ENCODE assay signal across 34 cellular contexts in the genomic region with DNA sequence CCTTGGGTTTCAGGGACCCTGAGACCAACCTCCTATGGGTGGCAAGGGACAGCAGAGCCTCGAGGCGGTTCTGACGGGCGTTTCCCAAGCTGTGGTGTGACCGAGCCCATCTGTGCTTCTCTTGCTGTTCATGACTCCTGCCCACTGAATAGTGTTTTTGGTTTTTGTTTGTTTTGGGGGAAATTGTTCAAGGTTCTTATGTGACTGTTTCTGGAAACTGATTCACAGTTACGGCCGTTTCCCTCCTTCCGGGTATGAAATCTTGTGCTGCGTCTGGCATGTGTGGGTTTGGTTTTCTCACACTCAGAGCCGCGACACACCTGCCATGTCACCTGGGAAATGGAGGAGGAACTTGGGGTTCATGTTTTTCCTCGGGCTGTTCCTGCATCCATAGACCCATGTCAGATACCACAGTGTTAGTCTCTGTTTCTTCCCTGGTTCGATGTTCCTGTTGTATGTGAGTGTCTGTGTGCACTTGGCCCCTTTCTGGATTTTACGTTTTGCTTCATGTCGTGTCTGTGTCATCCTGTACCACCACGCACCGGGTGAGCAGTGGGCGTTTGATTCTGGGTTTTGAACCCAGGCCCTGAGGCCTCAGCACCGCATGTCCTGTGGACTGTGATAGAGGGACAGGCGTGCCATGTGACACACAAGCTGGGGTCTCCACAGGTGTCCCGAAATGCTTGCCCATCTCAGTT. TPM values are rescaled to one million over a fixed set of nuclear protein-coding genes. Genes with fewer than 3 reads are reported as not detected.
DNase-seq lines count a peak whose midpoint lies in the region; ATAC-seq, FAIRE-seq and TF ChIP-seq lines count a peak whose summit lies in the region.
"Had no signal": no experiment of that assay in that cellular context is flagged by ENCODE, and none has a peak within 500 bp of the region (broad histone marks: within the 10 kb centered on the region; RNA-seq: fewer than 3 reads in every experiment).

No MANE protein-coding gene starts in this region.

- H3K14ac ChIP-seq in H1 (ENCODE audit: insufficient read length) (no peak overlapping the region), mesenchymal stem cell (ENCODE audit: low read length in 2 of 2) (no peak overlapping the region)

- H3K9me3 Mint-ChIP-seq in activated CD4-positive, alpha-beta T cell treated with anti-CD3 and anti-CD28 coated beads for 36 hours (ENCODE audit: low read depth): no peaks in the 10 kb centered on the region
- H3K9me3 Mint-ChIP-seq in CD4-positive, CD25-positive, alpha-beta regulatory T cell: no peaks in the 10 kb centered on the region
- H3K9me3 Mint-ChIP-seq: CD8-positive, alpha-beta memory T cell had no signal

- H3K4ac ChIP-seq in H1 (replicated peaks; ENCODE audit: insufficient read length, low read depth, low read length) (no peak overlapping the region), mesenchymal stem cell (ENCODE audit: low read depth in 1 of 2, low read length in 2 of 2) (no peak overlapping the region)

- H3K27ac ChIP-seq in CD4-positive, CD25-positive, alpha-beta regulatory T cell (ENCODE audit: insufficient read depth, low read length, poor library complexity, severe bottlenecking): no peak overlapping the region
- H3K27ac ChIP-seq in H1 (ENCODE audit: low read depth, low read length) (no peak overlapping the region), osteoblast (ENCODE audit: low read depth, low read length) (no peak overlapping the region), mesenchymal stem cell (ENCODE audit: low read length, poor library complexity, severe bottlenecking) (no peak overlapping the region)
- H3K27ac ChIP-seq: 22Rv1, C4-2B, SJCRH30 had no signal

- H3K23ac ChIP-seq in H1 (ENCODE audit: insufficient read length) (no peak overlapping the region), mesenchymal stem cell (ENCODE audit: low read length in 2 of 2) (no peak overlapping the region)

- no peaks in the 10 kb centered on the region for H3K27me3 ChIP-seq in CD4-positive, CD25-positive, alpha-beta regulatory T cell (ENCODE audit: control insufficient read depth, insufficient read depth, low read length)
- H3K27me3 ChIP-seq in H1 (replicated peaks in 1 of 4; ENCODE audit: control insufficient read depth in 3 of 4, extremely low read depth in 1 of 4, insufficient read depth in 3 of 4, low read length in 3 of 4) (no peaks in the 10 kb centered on the region), osteoblast (ENCODE audit: insufficient read depth, low read length) (no peaks in the 10 kb centered on the region), mesenchymal stem cell (ENCODE audit: control insufficient read depth in 1 of 2, insufficient read depth in 1 of 2, low read length in 2 of 2) (no peaks in the 10 kb centered on the region)
- H3K27me3 ChIP-seq: SJCRH30 had no signal

- no peaks in the 10 kb centered on the region for H3K4me1 ChIP-seq in CD4-positive, CD25-positive, alpha-beta regulatory T cell (ENCODE audit: control insufficient read depth, insufficient read depth, low read length, poor library complexity, severe bottlenecking)
- no peaks in the 10 kb centered on the region for H3K4me1 ChIP-seq in H1 (replicated peaks in 1 of 4; ENCODE audit: control insufficient read depth in 3 of 4, insufficient read depth in 4 of 4, low read length in 3 of 4)
- H3K4me1 ChIP-seq in osteoblast (ENCODE audit: insufficient read depth, low read length): no peaks in the 10 kb centered on the region
- H3K4me1 ChIP-seq in mesenchymal stem cell (ENCODE audit: control insufficient read depth, insufficient read depth, low read depth, low read length): peaks cover 1% of the 10 kb centered on the region
- H3K4me1 ChIP-seq: SJCRH30 had no signal

- H3K56ac ChIP-seq in H1 (replicated peaks; ENCODE audit: insufficient read length, low read depth, low read length): no peak overlapping the region

- no peak overlapping the region for H2BK20ac ChIP-seq in H1 (ENCODE audit: low read length)

- H3K27ac Mint-ChIP-seq in activated CD4-positive, alpha-beta T cell treated with anti-CD3 and anti-CD28 coated beads for 36 hours: peak overlapping the region; percentile 2
- peak overlapping the region in 2 of 3 donors; percentile 41 to 55 for H3K27ac Mint-ChIP-seq in CD4-positive, CD25-positive, alpha-beta regulatory T cell
- H3K27ac Mint-ChIP-seq: B cell had no signal

- intact Hi-C loops in activated CD4-positive, alpha-beta T cell treated with anti-CD3 and anti-CD28 coated beads for 36 hours (cut with DNase I, micrococcal nuclease): no loop called here

- CTCF ChIA-PET in activated CD4-positive, alpha-beta T cell treated with anti-CD3 and anti-CD28 coated beads for 36 hours (lab: Charles Lee): no interaction called here
- CTCF ChIA-PET in H1 (lab: Charles Lee; ENCODE audit: partially characterized antibody): no interaction called here

- H3K4me3 Mint-ChIP-seq in activated CD4-positive, alpha-beta T cell treated with anti-CD3 and anti-CD28 coated beads for 36 hours: no peak overlapping the region
- H3K4me3 Mint-ChIP-seq in CD4-positive, CD25-positive, alpha-beta regulatory T cell: no peak overlapping the region
- H3K4me3 Mint-ChIP-seq: B cell; CD8-positive, alpha-beta memory T cell had no signal

- no peak overlapping the region for H3K4me2 ChIP-seq in H1 (ENCODE audit: insufficient read depth in 1 of 2, low read depth in 2 of 2, low read length in 2 of 2)
- H3K4me2 ChIP-seq in osteoblast (ENCODE audit: insufficient read depth, low read length): no peak overlapping the region
- no peak overlapping the region for H3K4me2 ChIP-seq in mesenchymal stem cell (ENCODE audit: low read length, poor library complexity, severe bottlenecking)

- H2BK5ac ChIP-seq in H1 (ENCODE audit: low read depth, low read length) (no peak overlapping the region; the same call in 1 of the 2 replicates), mesenchymal stem cell (ENCODE audit: low read depth, low read length, poor library complexity, severe bottlenecking) (no peak overlapping the region)

- no peak for DNase-seq in activated CD4-positive, alpha-beta T cell treated with anti-CD3 and anti-CD28 coated beads for 36 hours
- DNase-seq in activated CD4-positive, alpha-beta T cell treated with anti-CD3 and anti-CD28 coated beads, Interleukin-2, amount 50 U/mL, for 4 hours: no peak
- DNase-seq in CD4-positive, CD25-positive, alpha-beta regulatory T cell: no peak
- DNase-seq in H1 (ENCODE audit: low read depth in 1 of 2, low spot score in 2 of 2) (no peak), osteoblast (ENCODE audit: insufficient read length, low spot score, missing footprints) (peak; percentile 68), mesenchymal stem cell (no peak), GM19238 (ENCODE audit: insufficient read length, low spot score) (no peak)
- DNase-seq: Calu3; CD8-positive, alpha-beta memory T cell; DMS79 treated with DMSO at 0.1 percent for 48 hours; GF-D8; Kasumi-1; NCI-H1092 treated with DMSO at 0.1 percent for 48 hours; NCI-H1436; NCI-H187; NCI-H2081 treated with DMSO at 0.1 percent for 48 hours; NCI-H2171 treated with DMSO at 0.1 percent for 48 hours; NCI-H446; NCI-H524 treated with DMSO at 0.1 percent for 48 hours; NCI-H774; NK-92 treated with Interleukin-12 subunit alpha and Interleukin-12 subunit beta, amount 100 ng/mL, for 24 hours; PC-3; SJCRH30 had no signal

- peaks cover 4 to 13% of the 10 kb centered on the region in 2 experiments for H4K20me1 ChIP-seq in H1 (replicated peaks in 1 of 2; ENCODE audit: control insufficient read depth in 1 of 2, insufficient read depth in 2 of 2, low read length in 2 of 2)
- H4K20me1 ChIP-seq in osteoblast (ENCODE audit: insufficient read depth, low read length): peaks cover 3% of the 10 kb centered on the region

- H3K4me3 ChIP-seq in CD4-positive, CD25-positive, alpha-beta regulatory T cell (ENCODE audit: low read depth, low read length): no peak overlapping the region
- H3K4me3 ChIP-seq in H1 (ENCODE audit: extremely low read depth in 1 of 4, insufficient read depth in 2 of 4, low read depth in 3 of 4, low read length in 4 of 4) (no peak overlapping the region), osteoblast (ENCODE audit: insufficient read depth, low read length) (no peak overlapping the region), mesenchymal stem cell (ENCODE audit: insufficient read depth in 1 of 2, low read depth in 1 of 2, low read length in 2 of 2) (no peak overlapping the region)
- H3K4me3 ChIP-seq: K562, SJCRH30 had no signal

- H3K27me3 Mint-ChIP-seq in activated CD4-positive, alpha-beta T cell treated with anti-CD3 and anti-CD28 coated beads for 36 hours: no peaks in the 10 kb centered on the region
- no peaks in the 10 kb centered on the region for H3K27me3 Mint-ChIP-seq in CD4-positive, CD25-positive, alpha-beta regulatory T cell
- H3K27me3 Mint-ChIP-seq: B cell; CD8-positive, alpha-beta memory T cell had no signal

- H3K18ac ChIP-seq in H1 (ENCODE audit: extremely low read depth, low read length) (no peak overlapping the region), mesenchymal stem cell (ENCODE audit: low read depth in 1 of 2, low read length in 2 of 2) (no peak overlapping the region)

- peaks cover 10% of the 10 kb centered on the region for H3K4me1 Mint-ChIP-seq in activated CD4-positive, alpha-beta T cell treated with anti-CD3 and anti-CD28 coated beads for 36 hours
- H3K4me1 Mint-ChIP-seq in CD4-positive, CD25-positive, alpha-beta regulatory T cell: peaks cover 0 to 8% (median 0%) of the 10 kb centered on the region in 4 donors
- H3K4me1 Mint-ChIP-seq: B cell had no signal

- H3K79me2 ChIP-seq in H1 (ENCODE audit: control insufficient read depth in 1 of 2, insufficient read depth in 2 of 2, low read length in 2 of 2) (no peaks in the 10 kb centered on the region), osteoblast (ENCODE audit: insufficient read depth, low read length) (no peaks in the 10 kb centered on the region)

- H3K36me3 Mint-ChIP-seq in activated CD4-positive, alpha-beta T cell treated with anti-CD3 and anti-CD28 coated beads for 36 hours (ENCODE audit: low read depth): peaks cover 43% of the 10 kb centered on the region
- H3K36me3 Mint-ChIP-seq in CD4-positive, CD25-positive, alpha-beta regulatory T cell: peaks cover 27% of the 10 kb centered on the region

- H3K23me2 ChIP-seq in H1 (ENCODE audit: low read depth, low read length): no peaks in the 10 kb centered on the region

- TF ChIP-seq CTCF in H1 (IDR thresholded peaks at IDR 0.05; ENCODE audit: control extremely low read depth in 1 of 3, insufficient read depth in 1 of 3, low read depth in 1 of 3, low read length in 3 of 3) (no peak), osteoblast (IDR thresholded peaks at IDR 0.05; ENCODE audit: extremely low read depth, low read depth, low read length) (no peak)

- no peak for FAIRE-seq in H1 (lab: Jason Lieb, UNC)
- FAIRE-seq: GM12891, H54, HepG2, K562 had no signal

- H4K8ac ChIP-seq in H1 (ENCODE audit: extremely low read depth, insufficient read depth, low read length): peak overlapping the region; percentile 65; the same call in 1 of the 2 replicates
- H4K8ac ChIP-seq in mesenchymal stem cell (ENCODE audit: low read length): no peak overlapping the region

- H2AK5ac ChIP-seq in H1 (ENCODE audit: low read depth, low read length) (no peak overlapping the region), mesenchymal stem cell (ENCODE audit: low read length, severe bottlenecking) (no peak overlapping the region)

- H4K5ac ChIP-seq in H1 (ENCODE audit: insufficient read length, low read depth, low read length): no peak overlapping the region

- H2BK120ac ChIP-seq in H1 (replicated peaks; ENCODE audit: low read depth, low read length) (no peak overlapping the region), mesenchymal stem cell (ENCODE audit: low read depth, low read length) (no peak overlapping the region)

- H3K9ac ChIP-seq in H1 (replicated peaks in 1 of 4; ENCODE audit: extremely low read depth in 1 of 4, low read depth in 3 of 4, low read length in 3 of 4) (no peak overlapping the region), mesenchymal stem cell (ENCODE audit: low read length) (no peak overlapping the region)

- H2AFZ ChIP-seq in H1 (ENCODE audit: low read length): no peak overlapping the region
- H2AFZ ChIP-seq in osteoblast (ENCODE audit: low read length): no peak overlapping the region
- no peak overlapping the region for H2AFZ ChIP-seq in mesenchymal stem cell (ENCODE audit: low read depth, low read length)

- H2BK12ac ChIP-seq in H1 (ENCODE audit: low read depth, low read length) (no peak overlapping the region), mesenchymal stem cell (ENCODE audit: low read length in 2 of 2) (no peak overlapping the region)

- no peak for TF ChIP-seq RAD21 in H1 (IDR thresholded peaks at IDR 0.05 in 1 of 2, conservative IDR thresholded peaks at IDR 0.05 in 1 of 2; ENCODE audit: low read depth in 2 of 2, low read length in 2 of 2)

- no peaks in the 10 kb centered on the region for H3K9me3 ChIP-seq in CD4-positive, CD25-positive, alpha-beta regulatory T cell (ENCODE audit: control insufficient read depth in 2 of 2, low read length in 2 of 2)
- H3K9me3 ChIP-seq in H1 (ENCODE audit: insufficient read depth in 2 of 2, low read depth in 1 of 2, low read length in 1 of 2) (no peaks in the 10 kb centered on the region), osteoblast (ENCODE audit: low read depth, low read length) (no peaks in the 10 kb centered on the region), mesenchymal stem cell (ENCODE audit: control insufficient read depth, low read length) (no peaks in the 10 kb centered on the region)
- H3K9me3 ChIP-seq: SJCRH30 had no signal

- H3K79me1 ChIP-seq in H1 (ENCODE audit: low read depth, low read length) (peaks cover 2% of the 10 kb centered on the region; the same call in 1 of the 2 replicates), mesenchymal stem cell (replicated peaks; ENCODE audit: low read length, poor library complexity, severe bottlenecking) (peaks cover 39% of the 10 kb centered on the region)

- 88% methylated on average over 19 of the region's 21 CpGs; no CpG with 5 or more reads in 1 of the 2 experiments for WGBS in H1 (ENCODE audit: extremely low coverage in 1 of 2, insufficient coverage in 1 of 2, insufficient read length in 1 of 2, insufficient replicate concordance in 2 of 2, low coverage in 1 of 2, low lambda C conversion rate in 2 of 2, missing lambda C conversion rate in 1 of 2), 2 experiments
- WGBS in mesenchymal stem cell: 92% methylated on average over 21 of the region's 21 CpGs

- no peak for TF ChIP-seq POLR2A in H1 (IDR thresholded peaks at IDR 0.05; ENCODE audit: control extremely low read depth in 1 of 2, low read depth in 2 of 2, low read length in 2 of 2)

- POLR2A ChIA-PET in activated CD4-positive, alpha-beta T cell treated with anti-CD3 and anti-CD28 coated beads for 36 hours (lab: Charles Lee): no interaction called here
- POLR2A ChIA-PET in H1 (lab: Charles Lee; ENCODE audit: partially characterized antibody): no interaction called here

- H2BK15ac ChIP-seq in H1 (ENCODE audit: low read length) (no peak overlapping the region), mesenchymal stem cell (ENCODE audit: low read depth, poor library complexity, severe bottlenecking) (no peak overlapping the region)

- peak; percentile 53 for ATAC-seq in activated CD4-positive, alpha-beta T cell treated with anti-CD3 and anti-CD28 coated beads for 36 hours
- ATAC-seq in CD4-positive, CD25-positive, alpha-beta regulatory T cell (ENCODE audit: low read depth in 2 of 2): no peak
- no peak for ATAC-seq in GM21447 (IDR thresholded peaks at IDR 0.05; ENCODE audit: unreplicated experiment)
- ATAC-seq: HepG2, K562, PC-3, Right ventricle myocardium inferior had no signal

- no peak for TF ChIP-seq EP300 in H1 (IDR thresholded peaks at IDR 0.05; ENCODE audit: borderline replicate concordance in 1 of 2, low read depth in 2 of 2, low read length in 2 of 2)

- H3K36me3 ChIP-seq in CD4-positive, CD25-positive, alpha-beta regulatory T cell (ENCODE audit: control insufficient read depth, insufficient read depth, low read length): peaks cover 61% of the 10 kb centered on the region
- peaks cover 17 to 43% (median 30%) of the 10 kb centered on the region in 4 experiments for H3K36me3 ChIP-seq in H1 (ENCODE audit: control insufficient read depth in 2 of 4, insufficient read depth in 4 of 4, low read length in 3 of 4)
- peaks cover 33% of the 10 kb centered on the region for H3K36me3 ChIP-seq in osteoblast (ENCODE audit: insufficient read depth, low read length)
- peaks cover 47 to 55% of the 10 kb centered on the region in 2 experiments for H3K36me3 ChIP-seq in mesenchymal stem cell (ENCODE audit: control insufficient read depth in 1 of 2, insufficient read depth in 2 of 2, low read depth in 1 of 2, low read length in 2 of 2)

- H4K91ac ChIP-seq in H1 (replicated peaks; ENCODE audit: insufficient read length, low read length): no peak overlapping the region
- no peak overlapping the region for H4K91ac ChIP-seq in mesenchymal stem cell (ENCODE audit: low read length)

RNA-seq across cellular contexts. Expression of a gene that starts 28.8 kb away (rescaled TPM):
- 10 to 100 TPM; 54.4 to 66.4 TPM for total RNA-seq in activated CD4-positive, alpha-beta T cell treated with anti-CD3 and anti-CD28 coated beads for 36 hours
- total RNA-seq in CD4-positive, CD25-positive, alpha-beta regulatory T cell: 96.9 TPM
- polyA plus RNA-seq in CD4-positive, CD25-positive, alpha-beta regulatory T cell: 100 to 1,000 TPM in 3 of 4 donors, 10 to 100 TPM in 1; 91.6 to 134 (median 121) TPM
- 49.0 and 49.5 TPM in 2 replicates for total RNA-seq in H1 (2021; fragmentation: NEBNext Ultra II Directional; extraction: Animal tissue kit (Norgen Biotek cat#: 25700))
- 71.0 and 93.6 TPM in 2 replicates for polyA plus RNA-seq in H1 (2011; rRNA removed)
- polyA plus RNA-seq in H1 (2011; cell fraction: cytosol; rRNA removed): 63.6 TPM
- polyA plus RNA-seq in H1 (2011; cell fraction: nucleus; rRNA removed): 128 TPM
- polyA plus RNA-seq in H1 (2012, experiment 1 of 2): 21.9 to 43.5 TPM (median 42.5 TPM) in 4 replicates
- 42.7 TPM for polyA plus RNA-seq in H1 (2012, experiment 2 of 2)
- polyA plus RNA-seq in H1 (2013, experiment 1 of 2): 31.4 TPM
- polyA plus RNA-seq in H1 (2013, experiment 2 of 2): 30.2 TPM
- 30.9 and 37.2 TPM in 2 replicates for polyA minus RNA-seq in H1 (2011; rRNA and poly(A)+ RNA removed)
- 67.3 TPM for polyA minus RNA-seq in H1 (2011; cell fraction: cytosol; rRNA and poly(A)+ RNA removed)
- polyA minus RNA-seq in H1 (2011; cell fraction: nucleus; rRNA and poly(A)+ RNA removed): 46.9 TPM
- total RNA-seq in osteoblast: 143 and 157 TPM in 2 replicates
- 58.2 TPM for polyA plus RNA-seq in mesenchymal stem cell (2013, experiment 1 of 2)
- polyA plus RNA-seq in mesenchymal stem cell (2013, experiment 2 of 2): 59.5 TPM

RNA-seq across cellular contexts. Expression of a gene that starts 29.3 kb away (rescaled TPM):
- total RNA-seq in activated CD4-positive, alpha-beta T cell treated with anti-CD3 and anti-CD28 coated beads for 36 hours: under 1 TPM in 1 of 2 experiments, not detected in 1; 0.77 TPM
- total RNA-seq in CD4-positive, CD25-positive, alpha-beta regulatory T cell: 1.1 TPM
- polyA plus RNA-seq in CD4-positive, CD25-positive, alpha-beta regulatory T cell: under 1 TPM in 1 of 4 donors, not detected in 3; 0.96 TPM
- total RNA-seq in H1 (2021; fragmentation: NEBNext Ultra II Directional; extraction: Animal tissue kit (Norgen Biotek cat#: 25700)): 0.80 TPM in 1 of 2 replicates, not detected in the other
- polyA plus RNA-seq in H1 (2011; rRNA removed): 0.62 and 1.8 TPM in 2 replicates
- polyA plus RNA-seq in H1 (2011; cell fraction: cytosol; rRNA removed): 1.4 TPM
- polyA plus RNA-seq in H1 (2011; cell fraction: nucleus; rRNA removed): 8.4 TPM
- 0.88 to 1.5 TPM in 2 of 4 replicates, not detected in the others for polyA plus RNA-seq in H1 (2012, experiment 1 of 2)
- not detected for polyA plus RNA-seq in H1 (2012, experiment 2 of 2)
- 1.6 TPM for polyA plus RNA-seq in H1 (2013, experiment 1 of 2)
- polyA plus RNA-seq in H1 (2013, experiment 2 of 2): 0.75 TPM
- polyA minus RNA-seq in H1 (2011; rRNA and poly(A)+ RNA removed): not detected in 2 replicates
- polyA minus RNA-seq in H1 (2011; cell fraction: cytosol; rRNA and poly(A)+ RNA removed): not detected
- polyA minus RNA-seq in H1 (2011; cell fraction: nucleus; rRNA and poly(A)+ RNA removed): not detected
- 1.2 TPM in 1 of 2 replicates, not detected in the other for total RNA-seq in osteoblast
- polyA plus RNA-seq in mesenchymal stem cell (2013, experiment 1 of 2): 0.55 TPM
- polyA plus RNA-seq in mesenchymal stem cell (2013, experiment 2 of 2): 0.55 TPM
- total RNA-seq: SJCRH30 had no signal
- polyA plus RNA-seq: CD8-positive, alpha-beta memory T cell had no signal

RNA-seq across cellular contexts. Expression of a gene that starts 29.5 kb away (rescaled TPM):
- total RNA-seq in activated CD4-positive, alpha-beta T cell treated with anti-CD3 and anti-CD28 coated beads for 36 hours: 10 to 100 TPM; 37.4 to 46.2 TPM
- total RNA-seq in CD4-positive, CD25-positive, alpha-beta regulatory T cell: 28.6 TPM
- 10 to 100 TPM; 11.0 to 23.0 (median 15.6) TPM for polyA plus RNA-seq in CD4-positive, CD25-positive, alpha-beta regulatory T cell
- total RNA-seq in H1 (2021; fragmentation: NEBNext Ultra II Directional; extraction: Animal tissue kit (Norgen Biotek cat#: 25700)): 50.2 and 50.5 TPM in 2 replicates
- polyA plus RNA-seq in H1 (2011; rRNA removed): 26.9 and 39.3 TPM in 2 replicates
- 38.9 TPM for polyA plus RNA-seq in H1 (2011; cell fraction: cytosol; rRNA removed)
- 71.5 TPM for polyA plus RNA-seq in H1 (2011; cell fraction: nucleus; rRNA removed)
- 27.1 to 40.9 TPM (median 38.8 TPM) in 4 replicates for polyA plus RNA-seq in H1 (2012, experiment 1 of 2)
- 25.8 TPM for polyA plus RNA-seq in H1 (2012, experiment 2 of 2)
- 17.7 TPM for polyA plus RNA-seq in H1 (2013, experiment 1 of 2)
- polyA plus RNA-seq in H1 (2013, experiment 2 of 2): 16.7 TPM
- polyA minus RNA-seq in H1 (2011; rRNA and poly(A)+ RNA removed): 29.8 and 31.1 TPM in 2 replicates
- 30.1 TPM for polyA minus RNA-seq in H1 (2011; cell fraction: cytosol; rRNA and poly(A)+ RNA removed)
- 34.1 TPM for polyA minus RNA-seq in H1 (2011; cell fraction: nucleus; rRNA and poly(A)+ RNA removed)
- total RNA-seq in osteoblast: 6.2 and 6.8 TPM in 2 replicates
- 5.3 TPM for polyA plus RNA-seq in mesenchymal stem cell (2013, experiment 1 of 2)
- polyA plus RNA-seq in mesenchymal stem cell (2013, experiment 2 of 2): 4.8 TPM

RNA-seq across cellular contexts. Expression of a gene that starts 36.3 kb away (rescaled TPM):
- 1 to 10 TPM; 1.1 to 1.5 TPM for total RNA-seq in activated CD4-positive, alpha-beta T cell treated with anti-CD3 and anti-CD28 coated beads for 36 hours
- total RNA-seq in CD4-positive, CD25-positive, alpha-beta regulatory T cell: 1.4 TPM
- not detected for polyA plus RNA-seq in CD4-positive, CD25-positive, alpha-beta regulatory T cell
- 1.5 and 1.7 TPM in 2 replicates for total RNA-seq in H1 (2021; fragmentation: NEBNext Ultra II Directional; extraction: Animal tissue kit (Norgen Biotek cat#: 25700))
- polyA plus RNA-seq in H1 (2011; rRNA removed): 1.1 and 2.1 TPM in 2 replicates
- polyA plus RNA-seq in H1 (2011; cell fraction: cytosol; rRNA removed): 1.2 TPM
- 20.2 TPM for polyA plus RNA-seq in H1 (2011; cell fraction: nucleus; rRNA removed)
- 0.91 to 2.5 TPM (median 1.7 TPM) in 4 replicates for polyA plus RNA-seq in H1 (2012, experiment 1 of 2)
- 0.35 TPM for polyA plus RNA-seq in H1 (2012, experiment 2 of 2)
- 0.43 TPM for polyA plus RNA-seq in H1 (2013, experiment 1 of 2)
- 0.39 TPM for polyA plus RNA-seq in H1 (2013, experiment 2 of 2)
- 0.12 and 1.3 TPM in 2 replicates for polyA minus RNA-seq in H1 (2011; rRNA and poly(A)+ RNA removed)
- not detected for polyA minus RNA-seq in H1 (2011; cell fraction: cytosol; rRNA and poly(A)+ RNA removed)
- polyA minus RNA-seq in H1 (2011; cell fraction: nucleus; rRNA and poly(A)+ RNA removed): 0.40 TPM
- not detected in 2 replicates for total RNA-seq in osteoblast
- polyA plus RNA-seq in mesenchymal stem cell (2013, experiment 1 of 2): 0.07 TPM
- 0.07 TPM for polyA plus RNA-seq in mesenchymal stem cell (2013, experiment 2 of 2)
- total RNA-seq: HT1080, K562, M059J, SJCRH30 had no signal
- polyA plus RNA-seq: CD8-positive, alpha-beta memory T cell had no signal

RNA-seq across cellular contexts. Expression of a gene that starts 49.7 kb away (rescaled TPM):
- total RNA-seq in activated CD4-positive, alpha-beta T cell treated with anti-CD3 and anti-CD28 coated beads for 36 hours: 100 to 1,000 TPM; 282 to 320 TPM
- 219 TPM for total RNA-seq in CD4-positive, CD25-positive, alpha-beta regulatory T cell
- 100 to 1,000 TPM; 297 to 398 (median 339) TPM for polyA plus RNA-seq in CD4-positive, CD25-positive, alpha-beta regulatory T cell
- 337 and 338 TPM in 2 replicates for total RNA-seq in H1 (2021; fragmentation: NEBNext Ultra II Directional; extraction: Animal tissue kit (Norgen Biotek cat#: 25700))
- 297 and 298 TPM in 2 replicates for polyA plus RNA-seq in H1 (2011; rRNA removed)
- 526 TPM for polyA plus RNA-seq in H1 (2011; cell fraction: cytosol; rRNA removed)
- 195 TPM for polyA plus RNA-seq in H1 (2011; cell fraction: nucleus; rRNA removed)
- polyA plus RNA-seq in H1 (2012, experiment 1 of 2): 387 to 511 TPM (median 478 TPM) in 4 replicates
- 475 TPM for polyA plus RNA-seq in H1 (2012, experiment 2 of 2)
- polyA plus RNA-seq in H1 (2013, experiment 1 of 2): 275 TPM
- polyA plus RNA-seq in H1 (2013, experiment 2 of 2): 291 TPM
- 58.1 and 73.1 TPM in 2 replicates for polyA minus RNA-seq in H1 (2011; rRNA and poly(A)+ RNA removed)
- 111 TPM for polyA minus RNA-seq in H1 (2011; cell fraction: cytosol; rRNA and poly(A)+ RNA removed)
- polyA minus RNA-seq in H1 (2011; cell fraction: nucleus; rRNA and poly(A)+ RNA removed): 68.1 TPM
- total RNA-seq in osteoblast: 126 and 173 TPM in 2 replicates
- polyA plus RNA-seq in mesenchymal stem cell (2013, experiment 1 of 2): 391 TPM
- 389 TPM for polyA plus RNA-seq in mesenchymal stem cell (2013, experiment 2 of 2)
